ENCODE assay signal across 8 cellular contexts in the genomic region with DNA sequence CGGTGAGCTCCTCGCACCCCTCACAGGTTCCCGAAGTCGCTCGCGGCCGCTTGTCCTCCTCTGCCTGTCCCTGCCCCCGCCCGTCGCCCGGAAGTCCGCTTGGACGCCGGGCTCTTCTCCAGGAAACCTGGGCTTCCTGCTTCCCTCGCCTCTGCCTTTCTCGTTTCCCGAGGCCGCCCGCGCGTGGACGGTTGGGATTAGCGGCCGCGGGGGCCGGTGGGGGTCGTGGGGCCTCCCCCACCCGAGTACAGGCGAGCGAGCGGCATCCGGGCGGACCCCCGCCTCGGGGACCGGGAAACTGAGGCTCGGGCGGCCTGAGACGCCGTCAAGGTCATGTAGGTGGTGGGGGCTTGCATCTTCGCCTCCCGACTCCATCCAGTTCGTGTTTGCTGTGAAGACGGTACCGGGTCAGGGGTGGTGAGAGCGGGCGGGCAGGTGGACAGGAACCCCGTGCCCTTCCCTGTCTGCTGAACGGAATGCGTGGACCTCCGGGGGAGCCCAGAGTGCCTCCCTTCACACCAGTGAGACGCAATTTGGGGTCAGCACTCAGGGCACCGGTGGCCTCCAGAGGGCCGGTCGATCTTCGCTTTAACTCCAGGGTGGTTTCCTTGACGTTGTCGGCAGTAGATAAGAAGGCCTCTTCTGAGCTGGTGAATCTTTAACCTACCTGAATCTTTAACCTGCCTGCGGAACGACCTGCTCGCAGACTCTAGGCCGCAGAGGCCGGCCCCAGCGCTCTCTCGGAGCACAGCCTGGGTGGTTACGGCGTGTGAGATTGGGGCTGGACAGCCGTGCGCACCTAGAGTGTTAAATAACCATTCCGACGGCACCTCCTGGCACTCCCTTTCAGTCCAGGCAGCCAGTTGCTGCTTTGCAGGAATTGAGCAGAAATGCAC. TPM values are rescaled to one million over a fixed set of nuclear protein-coding genes. Genes with fewer than 3 reads are reported as not detected.
A peak's percentile ranks its signal among the peaks of the same experiment; 100 is the strongest.
DNase-seq lines count a peak whose midpoint lies in the region; ATAC-seq and TF ChIP-seq lines count a peak whose summit lies in the region.

No MANE protein-coding gene starts in this region.

- no peak for TF ChIP-seq POLR2A in testis (IDR thresholded peaks at IDR 0.05)

- no peaks in the 10 kb centered on the region for H3K27me3 Mint-ChIP-seq in dendritic cell treated with granulocyte-macrophage colony-stimulating factor and Interleukin-4, amounts not matched to agents 40 ng/mL and 50 ng/mL, for 4 days

- CTCF ChIA-PET in HEK293T (lab: Yijun Ruan, JAX): interaction anchor here (0.7 kb wide), 1 partner anchor 81 kb away, joined by 4 read pairs; no protein-coding TSS in a partner anchor

- peak overlapping the region; percentile 92 for H3K4me3 Mint-ChIP-seq in dendritic cell treated with granulocyte-macrophage colony-stimulating factor and Interleukin-4, amounts not matched to agents 40 ng/mL and 50 ng/mL, for 4 days

- peaks cover 47% of the 10 kb centered on the region for H3K4me1 ChIP-seq in testis

- H3K27me3 ChIP-seq in testis: no peaks in the 10 kb centered on the region

- POLR2A ChIA-PET in HEK293T (lab: Yijun Ruan, JAX): interaction anchor here (1.0 to 2.9 kb wide), 15 partner anchors 8 to 404 kb away, joined by 3 to 23 read pairs (median 5); partner anchors contain the start of gene RNF187

- no peaks in the 10 kb centered on the region for H3K9me3 Mint-ChIP-seq in dendritic cell treated with granulocyte-macrophage colony-stimulating factor and Interleukin-4, amounts not matched to agents 40 ng/mL and 50 ng/mL, for 4 days

- peak overlapping the region; percentile 96 for H3K27ac Mint-ChIP-seq in dendritic cell treated with granulocyte-macrophage colony-stimulating factor and Interleukin-4, amounts not matched to agents 40 ng/mL and 50 ng/mL, for 4 days

- H3K9ac ChIP-seq in SK-N-MC (ENCODE audit: insufficient read length): peak overlapping the region; percentile 99

- peaks cover 45% of the 10 kb centered on the region for H3K36me3 Mint-ChIP-seq in dendritic cell treated with granulocyte-macrophage colony-stimulating factor and Interleukin-4, amounts not matched to agents 40 ng/mL and 50 ng/mL, for 4 days (ENCODE audit: low read depth)

- H3K9me3 ChIP-seq in SK-N-MC (ENCODE audit: low read depth, low read length): no peaks in the 10 kb centered on the region
- no peaks in the 10 kb centered on the region for H3K9me3 ChIP-seq in testis

- no peak for TF ChIP-seq CTCF in testis (IDR thresholded peaks at IDR 0.05)

- no peak for ATAC-seq in HG03442 (IDR thresholded peaks at IDR 0.05; ENCODE audit: unreplicated experiment)

- intact Hi-C loops in dendritic cell treated with granulocyte-macrophage colony-stimulating factor and Interleukin-4, amounts not matched to agents 40 ng/mL and 50 ng/mL, for 4 days (cut with micrococcal nuclease): loop anchor here (1.0 to 2.0 kb wide), 2 partner anchors 26 to 82 kb away; partner anchors contain the start of genes IBA57 and MRPL55
- intact Hi-C loops in testis (cut with DNase I; ENCODE audit: low total_unique reads): no loop called here

- H3K27ac ChIP-seq in SK-N-MC (peak overlapping the region; percentile 84), testis (peak overlapping the region; percentile 99 to 100)

- H3K4me3 ChIP-seq in SK-N-MC (peak overlapping the region; percentile 93), testis (peak overlapping the region; percentile 99 to 100)

- peaks cover 70% of the 10 kb centered on the region for H3K4me1 Mint-ChIP-seq in dendritic cell treated with granulocyte-macrophage colony-stimulating factor and Interleukin-4, amounts not matched to agents 40 ng/mL and 50 ng/mL, for 4 days (ENCODE audit: low read depth)

- H3K36me3 ChIP-seq in SK-N-MC (ENCODE audit: insufficient read depth, low read length) (peaks cover 33% of the 10 kb centered on the region), testis (ENCODE audit: low read depth, missing control alignments) (no peaks in the 10 kb centered on the region)

- 0% methylated on average over 12 to 70 of the region's 71 CpGs for WGBS in testis, 2 donors

- DNase-seq in ELR (ENCODE audit: low read depth) (peak; percentile 61), HEK293T (ENCODE audit: extremely low spot score) (peak; percentile 33), SK-N-MC (ENCODE audit: low read depth, low spot score) (no peak), medulla oblongata (ENCODE audit: extremely low spot score) (peak; percentile 31), testis (peak; percentile 47), superior temporal gyrus (ENCODE audit: extremely low spot score) (no peak)

TF ChIP-seq in HEK293T, 16 proteins besides CTCF, POLR2A, EP300 and RAD21:
- TF ChIP-seq ARNT (IDR thresholded peaks at IDR 0.05) (no peak), NFRKB (IDR thresholded peaks at IDR 0.05) (no peak), ELF4 (IDR thresholded peaks at IDR 0.05) (no peak), BHLHE40 (IDR thresholded peaks at IDR 0.05; ENCODE audit: borderline replicate concordance) (no peak), SUZ12 (IDR thresholded peaks at IDR 0.05) (no peak), L3MBTL2 (conservative IDR thresholded peaks at IDR 0.05) (no peak), HDGF (IDR thresholded peaks at IDR 0.05; ENCODE audit: borderline replicate concordance) (no peak), CTBP1 (IDR thresholded peaks at IDR 0.05; ENCODE audit: borderline replicate concordance) (no peak), ZNF384 (IDR thresholded peaks at IDR 0.05) (no peak), LEF1 (IDR thresholded peaks at IDR 0.05; ENCODE audit: borderline replicate concordance) (no peak), FOXA1 (IDR thresholded peaks at IDR 0.05) (no peak), PKNOX1 (IDR thresholded peaks at IDR 0.05) (no peak), FOXM1 (IDR thresholded peaks at IDR 0.05; ENCODE audit: borderline replicate concordance) (no peak), TARDBP (IDR thresholded peaks at IDR 0.05) (no peak), FOXK2 (IDR thresholded peaks at IDR 0.05) (no peak), SP1 (IDR thresholded peaks at IDR 0.05) (no peak)
TF ChIP-seq in HEK293T: peak in this region for 0.

RNA-seq across cellular contexts. Expression of gene ARF1, which starts 0.7 kb away (rescaled TPM):
- total RNA-seq in testis: 100 to 1,000 TPM; 426 to 488 TPM
- polyA plus RNA-seq in testis (ENCODE audit: insufficient read depth, low read depth, low replicate concordance): 637 TPM

RNA-seq across cellular contexts. Expression of gene C1orf35, which starts 19.9 kb away (rescaled TPM):
- total RNA-seq in testis: 10 to 100 TPM; 19.4 to 25.0 TPM
- polyA plus RNA-seq in testis (ENCODE audit: insufficient read depth, low read depth, low replicate concordance): 11.3 TPM

RNA-seq across cellular contexts. Expression of gene MRPL55, which starts 25.9 kb away (rescaled TPM):
- total RNA-seq in testis: 100 to 1,000 TPM; 102 to 121 TPM
- polyA plus RNA-seq in testis (ENCODE audit: insufficient read depth, low read depth, low replicate concordance): 63.1 TPM

RNA-seq across cellular contexts. Expression of gene GUK1, which starts 56.9 kb away (rescaled TPM):
- total RNA-seq in testis: 100 to 1,000 TPM; 298 to 343 TPM
- polyA plus RNA-seq in testis (ENCODE audit: insufficient read depth, low read depth, low replicate concordance): 236 TPM

Comparison
In these comparisons a context has a peak if more than half of its experiments do, and no peak if none do; other contexts are left out.
1. DNase-seq: peak in ELR (single experiment), HEK293T (single experiment), medulla oblongata (single experiment) and testis (single experiment); none in SK-N-MC (single experiment) and superior temporal gyrus (single experiment).